ENCODE assay signal across 12 cellular contexts in the genomic region with DNA sequence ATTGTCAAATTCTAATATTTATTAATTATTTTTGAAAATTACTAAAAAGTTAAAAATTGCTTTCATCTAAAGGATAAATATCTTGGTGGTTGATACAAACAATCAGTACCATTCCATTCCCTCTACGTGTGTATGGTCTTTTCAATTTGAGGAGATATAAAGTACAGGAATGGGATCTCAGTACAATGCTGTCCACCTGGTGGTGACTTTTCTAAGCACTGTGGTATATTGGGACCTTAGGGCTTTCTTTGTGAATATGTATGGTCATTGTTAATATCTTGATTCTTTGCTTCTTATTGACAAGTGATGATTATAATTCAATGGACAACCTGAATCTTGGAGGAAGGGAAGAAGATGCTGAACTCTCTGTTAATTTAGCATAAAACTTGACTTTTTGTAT.
DNase-seq lines count a peak whose midpoint lies in the region; ATAC-seq and TF ChIP-seq lines count a peak whose summit lies in the region.
"Had no signal": no experiment of that assay in that cellular context is flagged by ENCODE, and none has a peak within 500 bp of the region (broad histone marks: within the 10 kb centered on the region; RNA-seq: fewer than 3 reads in every experiment).

No MANE protein-coding gene starts in this region.

- H3K4me3 ChIP-seq in GM23248 (no peak overlapping the region), epithelial cell of esophagus (ENCODE audit: low read length) (no peak overlapping the region), trophoblast cell (ENCODE audit: low read depth, low read length) (no peak overlapping the region), vagina (no peak overlapping the region)

- H4K12ac ChIP-seq in trophoblast cell (ENCODE audit: low read depth, low read length), result no peak overlapping the region

- H3K79me1 ChIP-seq in trophoblast cell (ENCODE audit: low read length), result no peaks in the 10 kb centered on the region

- no peaks in the 10 kb centered on the region for H3K9me3 ChIP-seq in GM23248 (ENCODE audit: low read depth)
- H3K9me3 ChIP-seq in trophoblast cell (ENCODE audit: insufficient read depth, low read depth, low read length), result no peaks in the 10 kb centered on the region
- no peaks in the 10 kb centered on the region for H3K9me3 ChIP-seq in vagina

- 62 to 70% methylated on average over 1 of the region's 1 CpG for WGBS in GM23248 (ENCODE audit: low coverage in 1 of 2, low lambda C conversion rate in 2 of 2, missing lambda C conversion rate in 2 of 2), 2 experiments
- no CpG with 5 or more reads among the region's 1 CpG for WGBS in trophoblast cell (ENCODE audit: extremely low coverage, insufficient coverage, insufficient read length)

- H4K20me1 ChIP-seq in GM23248 (ENCODE audit: insufficient read depth), result no peaks in the 10 kb centered on the region

- no peak overlapping the region for H3K23ac ChIP-seq in trophoblast cell (ENCODE audit: low read length)

- ATAC-seq in HG02938 (IDR thresholded peaks at IDR 0.05; ENCODE audit: unreplicated experiment), result no peak
- no peak for ATAC-seq in HG02642 (IDR thresholded peaks at IDR 0.05; ENCODE audit: poor library complexity, unreplicated experiment)
- ATAC-seq: right cardiac atrium had no signal

- H2BK12ac ChIP-seq in trophoblast cell (ENCODE audit: low read length), result no peak overlapping the region

- TF ChIP-seq CTCF in epithelial cell of esophagus (IDR thresholded peaks at IDR 0.05; ENCODE audit: insufficient read depth, low read depth, low read length, missing control alignments) (peak; percentile 33), vagina (IDR thresholded peaks at IDR 0.05) (no peak)

- H3K36me3 ChIP-seq in GM23248 (ENCODE audit: low read depth), result peaks cover 23% of the 10 kb centered on the region
- peaks cover 0 to 6% of the 10 kb centered on the region in 2 experiments for H3K36me3 ChIP-seq in trophoblast cell (ENCODE audit: control insufficient read depth in 1 of 2, insufficient read depth in 2 of 2, low read length in 2 of 2)
- peaks cover 0 to 24% of the 10 kb centered on the region in 2 donors for H3K36me3 ChIP-seq in vagina

- TF ChIP-seq POLR2A in vagina (IDR thresholded peaks at IDR 0.05), result no peak

- H3K27me3 ChIP-seq in GM23248 (replicated peaks; ENCODE audit: insufficient read depth) (no peaks in the 10 kb centered on the region), trophoblast cell (ENCODE audit: insufficient read depth, low read length) (no peaks in the 10 kb centered on the region), vagina (no peaks in the 10 kb centered on the region)

- H3K9ac ChIP-seq in GM23248 (no peak overlapping the region), trophoblast cell (ENCODE audit: low read length) (no peak overlapping the region)

- no peak overlapping the region for H2AK5ac ChIP-seq in trophoblast cell (ENCODE audit: low read length)

- no peaks in the 10 kb centered on the region for H3K9me2 ChIP-seq in GM23248 (ENCODE audit: insufficient read depth)

- H4K91ac ChIP-seq in trophoblast cell (ENCODE audit: low read depth, low read length), result no peak overlapping the region

- H3K14ac ChIP-seq in trophoblast cell (ENCODE audit: low read length), result no peak overlapping the region

- intact Hi-C loops in vagina (cut with DNase I), result no loop called here

- H2AFZ ChIP-seq in GM23248 (no peak overlapping the region), trophoblast cell (ENCODE audit: insufficient read depth, low read length, poor library complexity) (no peak overlapping the region)

- no peak overlapping the region for H4K8ac ChIP-seq in trophoblast cell (ENCODE audit: low read depth, low read length)

- H3F3A ChIP-seq in GM23248 (ENCODE audit: insufficient read depth), result no peaks in the 10 kb centered on the region

- no peak overlapping the region for H3K4ac ChIP-seq in trophoblast cell (ENCODE audit: low read depth, low read length)

- H2BK120ac ChIP-seq in trophoblast cell (ENCODE audit: insufficient read depth, low read length, poor library complexity), result no peak overlapping the region

- H3K79me2 ChIP-seq in GM23248 (ENCODE audit: insufficient read depth) (peaks cover 7% of the 10 kb centered on the region; the same call in 1 of the 2 replicates), trophoblast cell (ENCODE audit: control insufficient read depth, insufficient read depth, low read length, poor library complexity) (no peaks in the 10 kb centered on the region)

- DNase-seq in GM23248, result peak; percentile 36
- peak; percentile 23 for DNase-seq in OCI-M1 (lab: John Stamatoyannopoulos, UW)
- peak; percentile 13 for DNase-seq in epithelial cell of esophagus (ENCODE audit: low read depth)
- DNase-seq in trophoblast cell, result peak; percentile 16 to 58
- DNase-seq in vagina (ENCODE audit: extremely low spot score in 2 of 2), result no peak
- DNase-seq: activated effector memory CD4-positive, alpha-beta T cell treated with anti-CD3 and anti-CD28 coated beads, Interleukin-2, amount 50 U/mL, for 16 hours; effector memory CD4-positive, alpha-beta T cell; NCI-H510A treated with DMSO at 0.1 percent for 48 hours; right cardiac atrium; T1000 had no signal

- in situ Hi-C loops in GM23248 (cut with MboI), result no loop called here

- no peak overlapping the region for H3K18ac ChIP-seq in trophoblast cell (ENCODE audit: low read length)

- H3K4me2 ChIP-seq in GM23248 (ENCODE audit: unreplicated experiment), result no peak overlapping the region
- no peak overlapping the region for H3K4me2 ChIP-seq in trophoblast cell (ENCODE audit: low read length)

- H2BK5ac ChIP-seq in trophoblast cell (ENCODE audit: low read depth, low read length, poor library complexity), result no peak overlapping the region

- no peak overlapping the region for H3K27ac ChIP-seq in GM23248
- H3K27ac ChIP-seq in trophoblast cell (ENCODE audit: low read depth, low read length), result no peak overlapping the region
- H3K27ac ChIP-seq in vagina, result no peak overlapping the region

- H3K4me1 ChIP-seq in GM23248 (ENCODE audit: insufficient read depth) (no peaks in the 10 kb centered on the region), trophoblast cell (ENCODE audit: control insufficient read depth in 1 of 2, insufficient read depth in 2 of 2, low read length in 2 of 2) (no peaks in the 10 kb centered on the region), vagina (no peaks in the 10 kb centered on the region)

Comparison
In these comparisons a context has a peak if more than half of its experiments do, and no peak if none do; other contexts are left out.
1. DNase-seq: peak in GM23248 (single experiment), OCI-M1 (single experiment), epithelial cell of esophagus (single experiment) and trophoblast cell (2 of 2); none in vagina (0 of 2).